In the genomic region with DNA sequence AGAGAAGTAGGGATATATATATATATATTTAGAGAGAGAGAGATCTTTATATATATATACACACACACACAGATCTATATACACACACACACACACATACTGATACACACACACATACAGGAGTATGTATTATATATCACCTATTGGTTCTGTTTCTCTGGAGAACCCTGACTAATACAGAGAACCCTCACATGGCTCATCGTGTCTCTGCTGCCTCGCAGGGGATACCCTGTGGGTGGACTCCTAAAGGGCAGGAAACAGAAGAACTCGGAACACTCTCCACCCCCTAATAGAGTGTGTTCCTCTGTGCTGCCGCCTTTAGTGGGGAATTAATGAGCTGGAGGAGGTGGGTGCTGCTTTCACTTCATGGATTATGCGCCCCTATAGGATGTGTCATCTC, we compare ENCODE assay signal across 19 cellular contexts.
"Had no signal": no experiment of that assay in that cellular context is flagged by ENCODE, and none has a peak within 500 bp of the region (broad histone marks: within the 10 kb centered on the region; RNA-seq: fewer than 3 reads in every experiment).

No MANE protein-coding gene starts in this region.

- H3K4me3 Mint-ChIP-seq: IgD-negative memory B cell had no signal

- ATAC-seq: K562 had no signal

- H3K27ac Mint-ChIP-seq: IgD-negative memory B cell had no signal

- H3K9me3 Mint-ChIP-seq: IgD-negative memory B cell had no signal

- DNase-seq: Kasumi-1, MM.1S, NCI-H1092 treated with DMSO at 0.1 percent for 48 hours, NCI-H1436, NCI-H187, NCI-H2029, NCI-H2081 treated with DMSO at 0.1 percent for 48 hours, NCI-H2171, NCI-H226, NCI-H446, NCI-H510A, NCI-H524 treated with DMSO at 0.1 percent for 48 hours, NCI-H69, NCI-H774, Right ventricle myocardium superior, RPMI8226, SIG-M5 had no signal
